ENCODE assay signal across 8 cellular contexts in the genomic region with DNA sequence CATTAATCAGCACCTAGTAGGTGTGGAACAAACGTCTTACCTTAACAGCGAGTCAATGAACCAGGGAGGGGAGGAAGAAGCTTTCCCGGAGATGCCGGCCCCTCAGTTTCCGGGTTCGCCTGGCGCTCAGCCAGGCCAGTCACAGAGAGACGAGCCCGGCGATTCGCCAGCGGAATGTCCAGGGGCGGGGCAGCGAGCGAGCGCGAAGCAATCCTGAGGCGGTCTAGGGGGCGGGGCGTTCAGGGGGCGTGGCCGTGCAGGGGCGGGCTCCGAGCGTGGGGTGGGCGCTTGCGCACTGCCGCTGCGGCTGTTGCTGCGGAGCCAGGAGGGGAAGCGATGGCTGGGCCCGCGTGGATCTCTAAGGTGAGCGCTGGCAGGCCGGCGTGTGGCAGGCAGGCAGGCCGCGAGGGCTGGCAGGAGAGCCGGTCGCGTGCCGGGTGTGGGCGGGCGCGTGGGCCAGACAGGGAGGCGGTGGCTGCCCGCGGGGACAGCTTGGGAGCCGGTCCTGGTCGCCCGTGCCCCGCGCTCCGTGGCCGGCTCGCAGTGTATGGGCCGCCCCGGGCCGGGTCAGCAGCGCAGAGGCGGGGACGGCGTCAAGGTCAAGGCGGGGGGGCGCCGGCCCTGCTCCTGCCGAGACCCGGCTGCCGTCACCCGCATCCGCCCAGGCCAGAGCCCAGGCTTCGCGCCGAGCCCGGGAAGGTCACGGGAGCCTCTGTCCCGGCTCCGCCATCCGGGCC. TPM values are rescaled to one million over a fixed set of nuclear protein-coding genes. Genes with fewer than 3 reads are reported as not detected.
DNase-seq lines count a peak whose midpoint lies in the region; ATAC-seq and TF ChIP-seq lines count a peak whose summit lies in the region.

A gene (plus strand): TSS at position 295 of the 737 bp plus-strand sequence. CDS start 42 bp downstream, at position 337.

- DNase-seq in AG04449 (ENCODE audit: low read depth, low spot score) (peak; percentile 41), NCI-H2196 treated with DMSO at 0.1 percent for 48 hours (lab: John Stamatoyannopoulos, UW; ENCODE audit: unreplicated experiment) (peak; percentile 71), T47D (ENCODE audit: low read depth in 1 of 2, low spot score in 1 of 2) (peak; percentile 84 to 98)

- ATAC-seq in GM18873 (IDR thresholded peaks at IDR 0.05; ENCODE audit: low FRiP score, unreplicated experiment) (peak; percentile 68), HG03135 (IDR thresholded peaks at IDR 0.05; ENCODE audit: unreplicated experiment) (peak; percentile 79)

- POLR2A ChIA-PET in AG04449 (lab: Yijun Ruan, JAX), result interaction anchor here (0.7 kb wide), 1 partner anchor 10 kb away, joined by 4 read pairs; no protein-coding TSS in a partner anchor

- 0 out of 2 replicates have a peak, but pooled peaks cover 6% of the 10 kb centered on the region for H3K4me1 ChIP-seq in iPS-20b (ENCODE audit: insufficient read depth, low read length)
- H3K4me1 ChIP-seq in skeletal muscle tissue (ENCODE audit: control insufficient read depth in 3 of 3, insufficient read depth in 3 of 3, low read length in 3 of 3), result peaks cover 27 to 40% (median 38%) of the 10 kb centered on the region in 3 donors

- H3K4me3 ChIP-seq in AG04449 (ENCODE audit: low read depth, low read length) (peak within 1 kb of the TSS; percentile 74), iPS-20b (ENCODE audit: low read length) (peak within 1 kb of the TSS; percentile 93), skeletal muscle tissue (ENCODE audit: low read length in 3 of 3) (peak within 1 kb of the TSS; percentile 73 to 86 (median 86))

- peaks cover 14% of the 10 kb centered on the region; the same call in 1 of the 2 replicates for H3K27me3 ChIP-seq in iPS-20b (ENCODE audit: insufficient read depth, low read length)
- H3K27me3 ChIP-seq in skeletal muscle tissue (ENCODE audit: control insufficient read depth in 3 of 3, insufficient read depth in 3 of 3, low read length in 3 of 3), result no peaks in the 10 kb centered on the region

- H3K27ac ChIP-seq in VCaP (peak within 1 kb of the TSS; percentile 90), iPS-20b (ENCODE audit: low read length) (no peak within 1 kb of the TSS), skeletal muscle tissue (ENCODE audit: low read depth, low read length) (peak within 1 kb of the TSS; percentile 83)

- H3K36me3 ChIP-seq in iPS-20b (ENCODE audit: insufficient read depth, low read depth, low read length) (no peaks in the 10 kb centered on the region), skeletal muscle tissue (ENCODE audit: control insufficient read depth in 3 of 3, insufficient read depth in 3 of 3, low read length in 3 of 3) (no peaks in the 10 kb centered on the region)

- TF ChIP-seq CTCF in AG04449 (IDR thresholded peaks at IDR 0.05; ENCODE audit: insufficient read depth, low read length, missing control alignments) (no peak), VCaP (conservative IDR thresholded peaks at IDR 0.05) (no peak)

- CTCF ChIA-PET in AG04449 (lab: Yijun Ruan, JAX), result interaction anchor here (0.6 to 2.3 kb wide), 10 partner anchors 10 to 272 kb away, joined by 3 to 5 read pairs (median 4); a partner anchor contains a TSS

- in situ Hi-C loops in T47D (cut with HindIII; ENCODE audit: low pct_unique_long_range_greater_than_20kb, low sequenced_read_pairs), result no loop called here

- peak within 1 kb of the TSS; percentile 78; the same call in 1 of the 2 replicates for H3K9ac ChIP-seq in iPS-20b (ENCODE audit: low read depth, low read length)
- peak within 1 kb of the TSS; percentile 90 to 97 (median 92) for H3K9ac ChIP-seq in skeletal muscle tissue (ENCODE audit: low read depth in 1 of 3, low read length in 3 of 3)

- H3K9me3 ChIP-seq in iPS-20b (ENCODE audit: insufficient read depth, low read depth, low read length) (no peaks in the 10 kb centered on the region), skeletal muscle tissue (ENCODE audit: control insufficient read depth in 3 of 3, low read length in 3 of 3) (no peaks in the 10 kb centered on the region)

RNA-seq across cellular contexts. Expression of the gene that starts here (rescaled TPM):
- total RNA-seq in skeletal muscle tissue, result 25.1 TPM

Comparison
In these comparisons a context has a peak if more than half of its experiments do, and no peak if none do; other contexts are left out.
1. DNase-seq: peak in every context shown above with its lines; median percentile 91 in T47D; 71 in NCI-H2196 treated with DMSO at 0.1 percent for 48 hours; 41 in AG04449.